ENCODE assay signal across 9 cellular contexts in the genomic region with DNA sequence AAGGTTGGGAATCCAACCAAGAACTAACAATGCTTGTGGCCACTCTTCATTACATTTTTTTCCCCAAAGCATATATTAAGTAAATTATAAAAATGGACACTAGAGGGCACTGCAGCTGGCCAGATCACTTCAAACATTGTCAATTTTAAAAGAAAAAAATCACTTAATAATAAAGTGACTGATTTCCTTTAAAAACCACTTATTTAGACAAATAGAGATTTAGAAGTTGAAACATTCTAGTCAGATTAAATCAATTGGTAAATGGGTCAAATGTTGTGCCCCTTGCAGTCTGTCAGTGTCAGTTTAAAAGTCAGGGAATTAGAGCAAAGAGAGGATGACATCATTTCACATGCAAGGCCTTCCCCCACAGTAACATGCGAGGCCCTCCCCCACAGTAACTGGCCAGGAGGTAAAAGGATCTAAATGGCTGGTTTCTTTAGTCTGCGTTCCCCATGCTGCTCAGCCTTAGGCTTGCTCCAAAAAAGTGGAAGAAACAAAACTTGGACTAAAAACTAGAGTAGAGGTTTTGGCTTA.
A peak's percentile ranks its signal among the peaks of the same experiment; 100 is the strongest.
DNase-seq lines count a peak whose midpoint lies in the region; ATAC-seq and TF ChIP-seq lines count a peak whose summit lies in the region.
"Had no signal": no experiment of that assay in that cellular context is flagged by ENCODE, and none has a peak within 500 bp of the region (broad histone marks: within the 10 kb centered on the region; RNA-seq: fewer than 3 reads in every experiment).

No MANE protein-coding gene starts in this region.

- H3K4me3 Mint-ChIP-seq in type B pancreatic cell, result peak overlapping the region; percentile 69
- H3K4me3 Mint-ChIP-seq: central memory CD8-positive, alpha-beta T cell had no signal

- DNase-seq in A172 (ENCODE audit: low spot score) (peak; percentile 48), NCI-H2171 (lab: John Stamatoyannopoulos, UW) (peak; percentile 23), amniotic epithelial cell (ENCODE audit: low read depth) (peak; percentile 72), iris pigment epithelial cell (ENCODE audit: low read depth) (peak; percentile 40), type B pancreatic cell (ENCODE audit: extremely low spot score, unreplicated experiment) (no peak)
- no peak for DNase-seq in activated naive CD4-positive, alpha-beta T cell treated with Interleukin-2 at 50 U/mL for 16 hours

- H3K36me3 Mint-ChIP-seq in type B pancreatic cell, result peaks cover 6% of the 10 kb centered on the region

- H3K9me3 Mint-ChIP-seq in type B pancreatic cell, result no peaks in the 10 kb centered on the region
- H3K9me3 Mint-ChIP-seq: central memory CD8-positive, alpha-beta T cell had no signal

- H3K27ac Mint-ChIP-seq in type B pancreatic cell, result peak overlapping the region; percentile 85

- peaks cover 59% of the 10 kb centered on the region for H3K4me1 Mint-ChIP-seq in type B pancreatic cell (ENCODE audit: unreplicated experiment)
- H3K4me1 Mint-ChIP-seq: central memory CD8-positive, alpha-beta T cell had no signal

- no peak for ATAC-seq in GM19463 (IDR thresholded peaks at IDR 0.05; ENCODE audit: unreplicated experiment)

- peak; percentile 53; the same call in 2 of the 3 replicates for TF ChIP-seq CTCF in GM12872 (IDR thresholded peaks at IDR 0.05; ENCODE audit: insufficient read depth, low read depth, low read length)
- peak; percentile 95 for TF ChIP-seq CTCF in type B pancreatic cell (conservative IDR thresholded peaks at IDR 0.05)

- H3K27me3 Mint-ChIP-seq in type B pancreatic cell, result no peaks in the 10 kb centered on the region
- H3K27me3 Mint-ChIP-seq: central memory CD8-positive, alpha-beta T cell had no signal

Comparison
In these comparisons a context has a peak if more than half of its experiments do, and no peak if none do; other contexts are left out.
1. DNase-seq: peak in A172 (single experiment), NCI-H2171 (single experiment), amniotic epithelial cell (single experiment) and iris pigment epithelial cell (single experiment); none in type B pancreatic cell (single experiment) and activated naive CD4-positive, alpha-beta T cell treated with Interleukin-2 at 50 U/mL for 16 hours (single experiment).